ENCODE assay signal across 10 cellular contexts in genomic region chr3:119778176-119778575, GRCh38. TPM values are rescaled to one million over a fixed set of nuclear protein-coding genes. Genes with fewer than 3 reads are reported as not detected.
"Had no signal": no experiment of that assay in that cellular context is flagged by ENCODE, and none has a peak within 500 bp of the region (broad histone marks: within the 10 kb centered on the region; RNA-seq: fewer than 3 reads in every experiment).

No MANE protein-coding gene starts in this region.

- H3K4me3 ChIP-seq: GM23248, HAP-1, K562 had no signal

- H2AFZ ChIP-seq: GM23248 had no signal

- H3K4me3 Mint-ChIP-seq: HFFc6 had no signal

- H3K27ac ChIP-seq: GM23248 had no signal

- H3K4me1 ChIP-seq: HAP-1 had no signal

- H3K9ac ChIP-seq: GM23248 had no signal

- FAIRE-seq: HTR-8/SVneo, K562 had no signal

- H3K27ac Mint-ChIP-seq: HFFc6 had no signal

- H3K36me3 ChIP-seq: HAP-1 had no signal

- ATAC-seq: HCT116, K562 had no signal

- DNase-seq: GM23248, GOT3, H7, HFFc6, IMR-90 had no signal

RNA-seq across cellular contexts. Expression of gene NR1I2, which starts 3.7 kb away (rescaled TPM):
- total RNA-seq: GM23248, H4, HFFc6, IMR-90, K562 had no signal
- polyA plus RNA-seq: IMR-90, K562 had no signal
